In genomic region chr3:158912621-158913020, GRCh38 we compare ENCODE assay signal across 1 cellular context.
TF ChIP-seq lines count a peak whose summit lies in the region.

No MANE protein-coding gene starts in this region.

TF ChIP-seq in H1, 55 proteins besides CTCF, POLR2A, EP300 and RAD21 (continued from another document):
- TF ChIP-seq CTBP2 (IDR thresholded peaks at IDR 0.05; ENCODE audit: borderline replicate concordance, insufficient read depth, insufficient read length, low read length) (no peak), ATF3 (IDR thresholded peaks at IDR 0.05; ENCODE audit: insufficient read depth, low read depth, low read length) (no peak), CBX5 (IDR thresholded peaks at IDR 0.05; ENCODE audit: low read depth, low read length) (no peak), TAF7 (optimal IDR thresholded peaks at IDR 0.05; ENCODE audit: borderline replicate concordance, low read depth, low read length) (no peak), CREB1 (IDR thresholded peaks at IDR 0.05) (no peak), E2F6 (IDR thresholded peaks at IDR 0.05) (no peak), KDM4A (IDR thresholded peaks at IDR 0.05; ENCODE audit: low read depth, low read length, severe bottlenecking) (no peak), HDAC6 (IDR thresholded peaks at IDR 0.05; ENCODE audit: low read depth, low read length) (no peak), SP1 (IDR thresholded peaks at IDR 0.05; ENCODE audit: low read depth, low read length) (no peak), PHF8 (conservative IDR thresholded peaks at IDR 0.05; ENCODE audit: low read depth, low read length) (no peak), KDM5A (IDR thresholded peaks at IDR 0.05; ENCODE audit: low read length) (no peak)
